In the genomic region with DNA sequence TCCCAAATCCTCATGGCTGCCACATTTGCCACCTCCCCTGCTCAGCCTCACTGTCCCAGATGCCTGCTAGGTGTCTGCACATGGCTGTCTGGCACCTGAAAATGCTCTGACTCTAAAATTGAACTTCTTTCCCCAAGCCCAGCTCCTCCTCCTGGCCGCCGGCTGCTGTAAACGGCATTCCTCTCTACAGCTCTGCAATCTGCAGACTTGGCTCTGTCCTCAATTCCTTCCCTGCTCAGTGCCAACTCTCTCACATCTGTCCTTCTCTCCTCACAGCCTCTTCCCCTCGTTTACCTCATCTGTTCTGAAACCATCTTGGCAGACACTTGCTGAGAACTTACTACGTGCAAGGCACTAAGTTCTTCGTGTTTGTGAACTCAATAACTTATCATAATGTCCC, we compare ENCODE assay signal across 20 cellular contexts.
DNase-seq lines count a peak whose midpoint lies in the region; ATAC-seq and TF ChIP-seq lines count a peak whose summit lies in the region.
"Had no signal": no experiment of that assay in that cellular context is flagged by ENCODE, and none has a peak within 500 bp of the region (broad histone marks: within the 10 kb centered on the region; RNA-seq: fewer than 3 reads in every experiment).

No MANE protein-coding gene starts in this region.

- no peak overlapping the region for H3K4me3 ChIP-seq in spleen
- H3K4me3 ChIP-seq in tibial artery = no peak overlapping the region

- DNase-seq in DMS 273 (lab: John Stamatoyannopoulos, UW; ENCODE audit: unreplicated experiment) = peak; percentile 31
- no peak for DNase-seq in DMS 273 treated with DMSO at 0.1 percent for 48 hours (lab: John Stamatoyannopoulos, UW)
- DNase-seq in NCI-H446 treated with DMSO at 0.1 percent for 48 hours (lab: John Stamatoyannopoulos, UW) = peak; percentile 52
- DNase-seq in fibroblast of peridontal ligament (ENCODE audit: extremely low read depth) = peak; percentile 3
- DNase-seq in spleen = peak; percentile 36
- no peak for DNase-seq in tibial artery
- DNase-seq: Calu3; CD4-positive, alpha-beta memory T cell; DMS79 treated with DMSO at 0.1 percent for 48 hours; GOT3; KBM-7; NCI-H1048; NCI-H1436 treated with DMSO at 0.1 percent for 48 hours; NCI-H2081; NCI-H524 treated with DMSO at 0.1 percent for 48 hours; NK-92 treated with Interleukin-12 subunit alpha and Interleukin-12 subunit beta, amount 100 ng/mL, for 24 hours; SHP77 treated with DMSO at 0.1 percent for 48 hours had no signal

- H3K9me3 ChIP-seq in spleen (no peaks in the 10 kb centered on the region), tibial artery (peaks cover 0 to 6% (median 0%) of the 10 kb centered on the region in 3 donors)

- no peak for TF ChIP-seq POLR2A in spleen (IDR thresholded peaks at IDR 0.05)

- TF ChIP-seq CTCF in spleen (IDR thresholded peaks at IDR 0.05 in 8 of 11, conservative IDR thresholded peaks at IDR 0.05 in 3 of 11) = no peak
- TF ChIP-seq CTCF in tibial artery (IDR thresholded peaks at IDR 0.05) = no peak

- ATAC-seq in HG03095 (IDR thresholded peaks at IDR 0.05; ENCODE audit: unreplicated experiment) = no peak
- no peak for ATAC-seq in HG03469 (IDR thresholded peaks at IDR 0.05; ENCODE audit: unreplicated experiment)

- WGBS in spleen, 5 donors = 66 to 78% (median 72%) methylated on average over 6 of the region's 6 CpGs

- H3K27me3 ChIP-seq in spleen (replicated peaks in 1 of 7) = peaks cover 0 to 10% (median 0%) of the 10 kb centered on the region in 7 donors
- H3K27me3 ChIP-seq in tibial artery = peaks cover 0 to 16% of the 10 kb centered on the region in 2 donors

- H3K27ac ChIP-seq in spleen = no peak overlapping the region
- no peak overlapping the region for H3K27ac ChIP-seq in tibial artery
- H3K27ac ChIP-seq: 22Rv1 had no signal

- intact Hi-C loops in spleen (cut with DNase I; ENCODE audit: low total_unique reads) (no loop called here), tibial artery (cut with DNase I; ENCODE audit: low total_unique reads) (no loop called here)

- no peaks in the 10 kb centered on the region for H3K4me1 ChIP-seq in spleen
- peaks cover 0 to 2% (median 0%) of the 10 kb centered on the region in 4 donors for H3K4me1 ChIP-seq in tibial artery

- H3K36me3 ChIP-seq in spleen (no peaks in the 10 kb centered on the region), tibial artery (no peaks in the 10 kb centered on the region)

Comparison
In these comparisons a context has a peak if more than half of its experiments do, and no peak if none do; other contexts are left out.
1. DNase-seq: peak in DMS 273 (single experiment), NCI-H446 treated with DMSO at 0.1 percent for 48 hours (single experiment), fibroblast of peridontal ligament (single experiment) and spleen (single experiment); none in DMS 273 treated with DMSO at 0.1 percent for 48 hours (single experiment) and tibial artery (0 of 2).